Comparison of ENCODE assay signal across 17 cellular contexts in genomic region chr1:201906336-201906735, GRCh38. TPM values are rescaled to one million over a fixed set of nuclear protein-coding genes. Genes with fewer than 3 reads are reported as not detected.
DNase-seq lines count a peak whose midpoint lies in the region; ATAC-seq and TF ChIP-seq lines count a peak whose summit lies in the region.
"Had no signal": no experiment of that assay in that cellular context is flagged by ENCODE, and none has a peak within 500 bp of the region (broad histone marks: within the 10 kb centered on the region; RNA-seq: fewer than 3 reads in every experiment).

No MANE protein-coding gene starts in this region.

- no peaks in the 10 kb centered on the region for H3K36me3 ChIP-seq in adipocyte (ENCODE audit: control insufficient read depth, insufficient read depth, low read length, severe bottlenecking)
- peaks cover 14 to 45% (median 14%) of the 10 kb centered on the region in 3 donors for H3K36me3 ChIP-seq in tibial artery

- ATAC-seq in HG03442 (IDR thresholded peaks at IDR 0.05; ENCODE audit: unreplicated experiment), result no peak
- ATAC-seq: esophagus mucosa; naive thymus-derived CD4-positive, alpha-beta T cell had no signal

- peaks cover 10% of the 10 kb centered on the region for H3K27me3 Mint-ChIP-seq in nephron (ENCODE audit: low read depth)

- peak overlapping the region; percentile 92 to 94 for H3K27ac ChIP-seq in tibial artery

- peak overlapping the region in 2 of 3 experiments; percentile 74 to 96 for H3K27ac Mint-ChIP-seq in nephron
- H3K27ac Mint-ChIP-seq: activated T-helper 1 cell treated with anti-CD3 and anti-CD28 coated beads, Interleukin-12 subunit alpha, Interleukin-12 subunit beta, Interleukin-2, Interleukin-4 antibody, amounts not matched to agents 30 ng/mL and 10 ng/mL and 1 ng/mL, durations not matched to agents 14 hours and 24 hours and 36 hours; CD4-positive, CD25-positive, alpha-beta regulatory T cell; naive thymus-derived CD4-positive, alpha-beta T cell had no signal

- peaks cover 44% of the 10 kb centered on the region for H3K4me1 ChIP-seq in adipocyte (ENCODE audit: control insufficient read depth, insufficient read depth, low read length)
- H3K4me1 ChIP-seq in tibial artery, result peaks cover 10 to 99% (median 92%) of the 10 kb centered on the region in 4 donors

- peak; percentile 52 for DNase-seq in LHCN-M2 (ENCODE audit: low read depth)
- DNase-seq in adipocyte (ENCODE audit: low read depth), result no peak
- DNase-seq in tibial artery, result no peak
- no peak for DNase-seq in DMS79 (lab: John Stamatoyannopoulos, UW)
- DNase-seq in NOMO-1 treated with dmso at 0.1 percent for 144 hours (lab: John Stamatoyannopoulos, UW; ENCODE audit: unreplicated experiment), result no peak
- DNase-seq: activated CD4-positive, alpha-beta T cell treated with anti-CD3 and anti-CD28 coated beads, Interleukin-2, amount 50 U/mL, for 48 hours; CD4-positive, CD25-positive, alpha-beta regulatory T cell; naive thymus-derived CD4-positive, alpha-beta T cell; NCI-H1092; NCI-H446 treated with DMSO at 0.1 percent for 48 hours; OCI-M1; stimulated activated CD8-positive, alpha-beta memory T cell treated with anti-CD3 and anti-CD28 coated beads, Interleukin-4, amount 100 ng/mL, for 48 hours had no signal

- peaks cover 32% of the 10 kb centered on the region for H3K4me1 Mint-ChIP-seq in nephron
- H3K4me1 Mint-ChIP-seq: CD4-positive, CD25-positive, alpha-beta regulatory T cell had no signal

- H3K27me3 ChIP-seq in adipocyte (replicated peaks; ENCODE audit: control insufficient read depth, insufficient read depth, low read length) (no peaks in the 10 kb centered on the region), tibial artery (no peaks in the 10 kb centered on the region)

- intact Hi-C loops in tibial artery (cut with DNase I; ENCODE audit: low total_unique reads), result no loop called here

- H3K9ac ChIP-seq in adipocyte (ENCODE audit: low read length), result peak overlapping the region; percentile 88

- H3K9me3 Mint-ChIP-seq in nephron, result no peaks in the 10 kb centered on the region
- H3K9me3 Mint-ChIP-seq: activated T-helper 1 cell treated with anti-CD3 and anti-CD28 coated beads, Interleukin-12 subunit alpha, Interleukin-12 subunit beta, Interleukin-2, Interleukin-4 antibody, amounts not matched to agents 30 ng/mL and 10 ng/mL and 1 ng/mL, durations not matched to agents 14 hours and 24 hours and 36 hours; CD4-positive, CD25-positive, alpha-beta regulatory T cell; naive thymus-derived CD4-positive, alpha-beta T cell had no signal

- TF ChIP-seq CTCF in nephron (IDR thresholded peaks at IDR 0.05; ENCODE audit: unreplicated experiment in 3 of 3) (no peak), tibial artery (IDR thresholded peaks at IDR 0.05) (no peak)

- H3K4me3 ChIP-seq in adipocyte (ENCODE audit: low read length) (no peak overlapping the region), tibial artery (no peak overlapping the region)

- H3K9me3 ChIP-seq in adipocyte (ENCODE audit: control insufficient read depth, low read length) (no peaks in the 10 kb centered on the region), tibial artery (no peaks in the 10 kb centered on the region)

- H3K4me3 Mint-ChIP-seq in nephron, result no peak overlapping the region
- H3K4me3 Mint-ChIP-seq: activated T-helper 1 cell treated with anti-CD3 and anti-CD28 coated beads, Interleukin-12 subunit alpha, Interleukin-12 subunit beta, Interleukin-2, Interleukin-4 antibody, amounts not matched to agents 30 ng/mL and 10 ng/mL and 1 ng/mL, durations not matched to agents 14 hours and 24 hours and 36 hours; CD4-positive, CD25-positive, alpha-beta regulatory T cell; naive thymus-derived CD4-positive, alpha-beta T cell had no signal

- H3K36me3 Mint-ChIP-seq in nephron (ENCODE audit: low read depth), result no peaks in the 10 kb centered on the region
- H3K36me3 Mint-ChIP-seq: CD4-positive, CD25-positive, alpha-beta regulatory T cell; naive thymus-derived CD4-positive, alpha-beta T cell had no signal

RNA-seq across cellular contexts. Expression of gene SHISA4, which starts 17.6 kb away (rescaled TPM):
- 21.0 and 30.6 TPM in 2 replicates for total RNA-seq in LHCN-M2 (2014; rRNA removed)
- polyA plus RNA-seq in LHCN-M2 (2012), result 56.0 TPM
- polyA plus RNA-seq: naive thymus-derived CD4-positive, alpha-beta T cell had no signal

RNA-seq across cellular contexts. Expression of gene LMOD1, which starts 40.0 kb away (rescaled TPM):
- total RNA-seq in LHCN-M2 (2014; rRNA removed), result 0.13 and 0.29 TPM in 2 replicates
- 4.2 TPM for polyA plus RNA-seq in LHCN-M2 (2012)
- total RNA-seq: activated T-helper 1 cell treated with anti-CD3 and anti-CD28 coated beads, Interleukin-12 subunit alpha, Interleukin-12 subunit beta, Interleukin-2, Interleukin-4 antibody, amounts not matched to agents 30 ng/mL and 10 ng/mL and 1 ng/mL, durations not matched to agents 14 hours and 24 hours and 36 hours; CD4-positive, CD25-positive, alpha-beta regulatory T cell; Daoy; naive thymus-derived CD4-positive, alpha-beta T cell had no signal
- polyA plus RNA-seq: CD4-positive, CD25-positive, alpha-beta regulatory T cell; naive thymus-derived CD4-positive, alpha-beta T cell had no signal

RNA-seq across cellular contexts. Expression of gene TIMM17A, which starts 49.0 kb away (rescaled TPM):
- 62.8 and 63.1 TPM in 2 replicates for total RNA-seq in LHCN-M2 (2014; rRNA removed)
- polyA plus RNA-seq in LHCN-M2 (2012), result 63.0 TPM
